8 cellular contexts compared by ENCODE assay signal in the genomic region with DNA sequence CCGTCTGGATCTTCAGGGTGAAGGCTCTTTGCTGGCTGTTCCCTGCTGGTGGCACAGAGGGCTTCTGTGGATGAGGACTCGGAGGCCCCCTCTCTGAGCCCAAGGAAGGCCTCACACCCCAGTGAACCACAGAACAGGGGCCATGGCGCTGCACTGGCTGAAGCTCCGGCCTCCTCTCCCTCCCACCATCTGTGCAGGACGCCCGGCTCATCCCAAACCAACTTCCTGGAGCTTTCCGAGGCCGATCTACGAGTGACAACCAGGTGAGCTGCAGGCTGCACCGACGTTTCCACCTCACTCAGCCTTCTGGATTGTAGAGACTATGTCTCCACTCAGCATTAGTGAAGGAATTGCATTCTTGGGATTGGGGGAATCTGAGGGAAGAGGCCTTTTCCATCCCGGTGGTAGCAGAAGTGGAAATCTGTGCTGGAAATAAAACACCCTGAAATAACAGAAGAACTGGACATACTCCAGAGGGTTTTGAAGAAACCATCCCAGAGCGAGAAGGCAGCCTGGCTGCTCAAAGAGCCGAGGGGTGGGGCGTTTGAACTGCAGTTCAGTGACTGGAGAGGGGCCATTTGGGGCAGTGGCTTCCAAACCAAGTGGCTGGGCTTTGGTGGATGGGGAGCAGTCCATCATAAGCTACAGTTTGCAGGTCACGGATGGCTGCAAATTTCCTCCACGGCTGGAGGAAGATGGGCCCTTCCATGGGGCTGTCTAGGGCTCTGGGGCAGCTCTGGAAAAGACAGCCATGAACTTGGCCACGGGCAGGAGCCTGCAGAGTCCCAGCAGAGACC.
DNase-seq lines count a peak whose midpoint lies in the region; ATAC-seq, FAIRE-seq and TF ChIP-seq lines count a peak whose summit lies in the region.
"Not testable (repeated sequence)": the region's sequence is repeated elsewhere in the genome, so short reads cannot be mapped to it uniquely, and the experiment has no call there.

No MANE protein-coding gene starts in this region.

- intact Hi-C loops in K562 (cut with micrococcal nuclease); left ventricle myocardium inferior (cut with micrococcal nuclease); stomach (cut with DNase I; ENCODE audit: low total_unique reads); vagina (cut with DNase I): not testable (repeated sequence)

- H3K27me3 ChIP-seq in K562 (ENCODE audit: control insufficient read depth in 2 of 2, insufficient read depth in 2 of 2, low read length in 2 of 2); fibroblast of lung (ENCODE audit: control insufficient read depth, insufficient read depth, low read length); trophoblast cell (ENCODE audit: insufficient read depth, low read length); vagina: not testable (repeated sequence)
- peaks cover 22% of the 10 kb centered on the region for H3K27me3 ChIP-seq in left ventricle myocardium inferior (ENCODE audit: low read depth)
- H3K27me3 ChIP-seq in stomach: peaks cover 0 to 20% (median 7%) of the 10 kb centered on the region in 3 donors

- not testable (repeated sequence) for H3K4ac ChIP-seq in trophoblast cell (ENCODE audit: low read depth, low read length)

- peak overlapping the region; percentile 91 for H3K27ac Mint-ChIP-seq in mesothelial cell of epicardium

- CTCF ChIA-PET in K562 (lab: Yijun Ruan, JAX; ENCODE audit: low intra/inter-chr PET ratio): not testable (repeated sequence)

- H3K9me3 ChIP-seq in K562 (replicated peaks; ENCODE audit: control insufficient read depth, insufficient read depth, low read depth, low read length); fibroblast of lung (ENCODE audit: control insufficient read depth, insufficient read depth, low read depth, low read length); left ventricle myocardium inferior (replicated peaks); trophoblast cell (ENCODE audit: insufficient read depth, low read depth, low read length); stomach; vagina: not testable (repeated sequence)

- not testable (repeated sequence) for H2BK5ac ChIP-seq in trophoblast cell (ENCODE audit: low read depth, low read length, poor library complexity)

- not testable (repeated sequence) for H3K4me3 Mint-ChIP-seq in mesothelial cell of epicardium

- not testable (repeated sequence) for TF ChIP-seq EP300 in K562 (IDR thresholded peaks at IDR 0.05; ENCODE audit: low read length); stomach (IDR thresholded peaks at IDR 0.05)

- H3K14ac ChIP-seq in trophoblast cell (ENCODE audit: low read length): peak overlapping the region; percentile 48

- TF ChIP-seq POLR2A in K562 (conservative IDR thresholded peaks at IDR 0.05); stomach (IDR thresholded peaks at IDR 0.05); vagina (IDR thresholded peaks at IDR 0.05): not testable (repeated sequence)

- not testable (repeated sequence) for H3K27ac ChIP-seq in K562 (ENCODE audit: extremely low read depth, low read depth, low read length); trophoblast cell (ENCODE audit: low read depth, low read length)
- peak overlapping the region; percentile 43 for H3K27ac ChIP-seq in fibroblast of lung (ENCODE audit: insufficient read depth, low read length)
- peak overlapping the region; percentile 57 for H3K27ac ChIP-seq in left ventricle myocardium inferior (replicated peaks)
- peak overlapping the region; percentile 43 to 80 (median 67) for H3K27ac ChIP-seq in stomach
- H3K27ac ChIP-seq in vagina: peak overlapping the region; percentile 87

- not testable (repeated sequence) for H3K4me2 ChIP-seq in K562 (ENCODE audit: insufficient read depth, low read length); fibroblast of lung (ENCODE audit: extremely low read depth, insufficient read depth, low read length); trophoblast cell (ENCODE audit: low read length)

- H4K12ac ChIP-seq in trophoblast cell (ENCODE audit: low read depth, low read length): not testable (repeated sequence)

- not testable (repeated sequence) for TF ChIP-seq CTCF in K562 (IDR thresholded peaks at IDR 0.05 in 2 of 3, conservative IDR thresholded peaks at IDR 0.05 in 1 of 3; ENCODE audit: insufficient read depth in 2 of 3, low read depth in 1 of 3, low read length in 3 of 3); fibroblast of lung (conservative IDR thresholded peaks at IDR 0.05 in 1 of 2, IDR thresholded peaks at IDR 0.05 in 1 of 2; ENCODE audit: low read depth in 1 of 2, low read length in 2 of 2); left ventricle myocardium inferior (IDR thresholded peaks at IDR 0.05; ENCODE audit: borderline replicate concordance); mesothelial cell of epicardium (IDR thresholded peaks at IDR 0.05; ENCODE audit: unreplicated experiment); stomach (IDR thresholded peaks at IDR 0.05); vagina (IDR thresholded peaks at IDR 0.05)

- not testable (repeated sequence) for H3K9me3 Mint-ChIP-seq in mesothelial cell of epicardium

- not testable (repeated sequence) for TF ChIP-seq RAD21 in K562 (CRISPR knock-in tag; conservative IDR thresholded peaks at IDR 0.05 in 1 of 2, IDR thresholded peaks at IDR 0.05 in 1 of 2)

- H3K27me3 Mint-ChIP-seq in mesothelial cell of epicardium (ENCODE audit: low read depth): not testable (repeated sequence)

- H2BK120ac ChIP-seq in trophoblast cell (ENCODE audit: insufficient read depth, low read length, poor library complexity): peak overlapping the region; percentile 25

- in situ Hi-C loops in Caki2 (cut with HindIII; ENCODE audit: low pct_unique_long_range_greater_than_20kb, low sequenced_read_pairs); K562 (cut with MboI): not testable (repeated sequence)

- H4K8ac ChIP-seq in trophoblast cell (ENCODE audit: low read depth, low read length): not testable (repeated sequence)

- H2AK5ac ChIP-seq in trophoblast cell (ENCODE audit: low read length): not testable (repeated sequence)

- 42% methylated on average over 11 of the region's 18 CpGs for WGBS in K562 (ENCODE audit: insufficient coverage, low coverage, missing lambda C conversion rate)
- no CpG with 5 or more reads among the region's 18 CpGs for whole genome bisulfite sequencing in trophoblast cell (ENCODE audit: extremely low coverage, insufficient coverage, insufficient read length)
- 68 to 76% (median 71%) methylated on average over 12 to 18 of the region's 18 CpGs for WGBS in stomach, 5 donors

- not testable (repeated sequence) for H2AFZ ChIP-seq in K562 (ENCODE audit: low read depth, low read length); fibroblast of lung (ENCODE audit: low read length); trophoblast cell (ENCODE audit: insufficient read depth, low read length, poor library complexity)

- peak; percentile 42 for FAIRE-seq in K562 (lab: Jason Lieb, UNC)

- peak; percentile 71 for DNase-seq in Caki2 (ENCODE audit: low read depth)
- DNase-seq in K562 (ENCODE audit: extremely low read depth in 1 of 4, low spot score in 3 of 4); left ventricle myocardium inferior; mesothelial cell of epicardium (ENCODE audit: low spot score in 2 of 2, unreplicated experiment in 2 of 2); trophoblast cell; stomach; vagina (ENCODE audit: extremely low spot score in 2 of 2): not testable (repeated sequence)
- DNase-seq in fibroblast of lung (ENCODE audit: low read depth in 2 of 2): peak in 1 of 2 donors; percentile 51

- not testable (repeated sequence) for H3K9me1 ChIP-seq in K562 (ENCODE audit: control insufficient read depth, insufficient read depth, low read length)

- H3K79me2 ChIP-seq in K562 (ENCODE audit: control insufficient read depth, insufficient read depth, low read length); fibroblast of lung (ENCODE audit: control insufficient read depth, insufficient read depth, low read length); trophoblast cell (ENCODE audit: control insufficient read depth, insufficient read depth, low read length, poor library complexity): not testable (repeated sequence)

- not testable (repeated sequence) for H3K18ac ChIP-seq in trophoblast cell (ENCODE audit: low read length)

- H3K79me1 ChIP-seq in trophoblast cell (ENCODE audit: low read length): peaks cover 36% of the 10 kb centered on the region

- H3K23ac ChIP-seq in trophoblast cell (ENCODE audit: low read length): not testable (repeated sequence)

- not testable (repeated sequence) for H3K4me3 ChIP-seq in K562; fibroblast of lung (replicated peaks in 1 of 4; ENCODE audit: control extremely low read depth in 1 of 4, insufficient read depth in 1 of 4, low read depth in 3 of 4, low read length in 4 of 4); left ventricle myocardium inferior; trophoblast cell (ENCODE audit: low read depth, low read length); stomach; vagina

- not testable (repeated sequence) for ATAC-seq in K562

- not testable (repeated sequence) for BruUV-seq in K562 (replicated peaks; lab: Mats Ljungman, UMichigan)

- H3K4me1 ChIP-seq in K562 (replicated peaks in 1 of 2; ENCODE audit: control insufficient read depth in 2 of 2, insufficient read depth in 2 of 2, low read length in 2 of 2) (peaks cover 9 to 43% of the 10 kb centered on the region in 2 experiments; a peak in 4 of 5 replicates), fibroblast of lung (ENCODE audit: control insufficient read depth, extremely low read depth, insufficient read depth, low read length) (peaks cover 13% of the 10 kb centered on the region), left ventricle myocardium inferior (peaks cover 32% of the 10 kb centered on the region), trophoblast cell (ENCODE audit: control insufficient read depth in 1 of 2, insufficient read depth in 2 of 2, low read length in 2 of 2) (peaks cover 30 to 39% of the 10 kb centered on the region in 2 experiments), stomach (peaks cover 12 to 47% (median 29%) of the 10 kb centered on the region in 4 donors), vagina (peaks cover 42% of the 10 kb centered on the region)

- not testable (repeated sequence) for H3K36me3 ChIP-seq in K562 (ENCODE audit: control insufficient read depth, insufficient read depth, low read length); fibroblast of lung (ENCODE audit: control insufficient read depth, insufficient read depth, low read length); left ventricle myocardium inferior; trophoblast cell (ENCODE audit: control insufficient read depth in 1 of 2, insufficient read depth in 2 of 2, low read length in 2 of 2); stomach; vagina

- H2BK12ac ChIP-seq in trophoblast cell (ENCODE audit: low read length): peak overlapping the region; percentile 29

- not testable (repeated sequence) for H4K20me1 ChIP-seq in K562 (replicated peaks; ENCODE audit: control insufficient read depth, insufficient read depth, low read length); fibroblast of lung (ENCODE audit: control insufficient read depth, extremely low read depth, insufficient read depth, low read length)

- H3K4me1 Mint-ChIP-seq in mesothelial cell of epicardium: peaks cover 54% of the 10 kb centered on the region

- H3K36me3 Mint-ChIP-seq in mesothelial cell of epicardium: not testable (repeated sequence)

- H3K9ac ChIP-seq in K562 (ENCODE audit: insufficient read depth in 1 of 2, low read depth in 2 of 2, low read length in 2 of 2); fibroblast of lung (ENCODE audit: insufficient read depth, low read length); trophoblast cell (ENCODE audit: low read length): not testable (repeated sequence)

- POLR2A ChIA-PET in K562 (lab: Yijun Ruan, JAX): not testable (repeated sequence)

- peak overlapping the region; percentile 13 for H4K91ac ChIP-seq in trophoblast cell (ENCODE audit: low read depth, low read length)
